14 cellular contexts compared by ENCODE assay signal in genomic region chr10:122858042-122858441, GRCh38. TPM values are rescaled to one million over a fixed set of nuclear protein-coding genes. Genes with fewer than 3 reads are reported as not detected.
"Had no signal": no experiment of that assay in that cellular context is flagged by ENCODE, and none has a peak within 500 bp of the region (broad histone marks: within the 10 kb centered on the region; RNA-seq: fewer than 3 reads in every experiment).

No MANE protein-coding gene starts in this region.

RNA-seq across cellular contexts. Expression of gene FAM24A, which starts 52.4 kb away (rescaled TPM):
- total RNA-seq: activated B cell treated with CpG ODN at 0.5 μM for 24 hours; activated CD4-positive, alpha-beta memory T cell treated with anti-CD3 and anti-CD28 coated beads for 36 hours; activated CD4-positive, alpha-beta memory T cell treated with anti-CD3 and anti-CD28 coated beads, Interleukin-2, amount 10 ng/mL, durations not matched to agents 7 days and 5 days; activated CD4-positive, alpha-beta T cell treated with anti-CD3 and anti-CD28 coated beads for 36 hours; activated CD4-positive, alpha-beta T cell treated with anti-CD3 and anti-CD28 coated beads, Interleukin-2, amount 10 ng/mL, durations not matched to agents 24 days and 14 days; activated CD4-positive, alpha-beta T cell treated with anti-CD3 and anti-CD28 coated beads, Interleukin-2, amount 10 ng/mL, durations not matched to agents 7 days and 5 days; activated CD8-positive, alpha-beta memory T cell treated with anti-CD3 and anti-CD28 coated beads for 36 hours; activated CD8-positive, alpha-beta memory T cell treated with anti-CD3 and anti-CD28 coated beads, Interleukin-2, amount 10 ng/mL, durations not matched to agents 7 days and 5 days; activated CD8-positive, alpha-beta T cell treated with anti-CD3 and anti-CD28 coated beads for 36 hours; activated CD8-positive, alpha-beta T cell treated with anti-CD3 and anti-CD28 coated beads, Interleukin-2, amount 10 ng/mL, durations not matched to agents 7 days and 5 days; T-helper 1 cell treated with Interleukin-12 subunit alpha and Interleukin-12 subunit beta and Interleukin-4 antibody, amounts not matched to agents 30 ng/mL and 1 ng/mL, for 36 hours; T-helper 17 cell; T-helper 2 cell treated with Interferon-gamma antibody and Interleukin-4, amounts not matched to agents 100 ng/mL and 5 ng/mL, for 36 hours; WTC11 had no signal
